ENCODE assay signal across 1 cellular context in genomic region chr2:176297067-176297466, GRCh38.
TF ChIP-seq lines count a peak whose summit lies in the region.

No MANE protein-coding gene starts in this region.

TF ChIP-seq in HEK293, 187 proteins besides CTCF, POLR2A, EP300 and RAD21 (continued from another document):
- TF ChIP-seq PRDM6 (tag by site-specific recombination; IDR thresholded peaks at IDR 0.05): peak; percentile 85
- 0 out of 2 replicates have a peak, but pooled peaks have one; percentile 54 for TF ChIP-seq ZNF610 (tag by site-specific recombination; IDR thresholded peaks at IDR 0.05; ENCODE audit: borderline replicate concordance)
- TF ChIP-seq ZNF596 (tag by site-specific recombination; IDR thresholded peaks at IDR 0.05): 0 out of 2 replicates have a peak, but pooled peaks have one; percentile 17
- TF ChIP-seq IKZF3 (tag by site-specific recombination; IDR thresholded peaks at IDR 0.05): peak; percentile 64; the same call in 1 of the 2 replicates
- no peak for TF ChIP-seq ZNF692 (tag by site-specific recombination; IDR thresholded peaks at IDR 0.05)
- peak; percentile 87 for TF ChIP-seq ZBTB44 (tag by site-specific recombination; IDR thresholded peaks at IDR 0.05)
- peak; percentile 51; the same call in 1 of the 2 replicates for TF ChIP-seq EGR2 (tag by site-specific recombination; IDR thresholded peaks at IDR 0.05; ENCODE audit: low read depth)
- no peak for TF ChIP-seq ZNF518A (tag by site-specific recombination; conservative IDR thresholded peaks at IDR 0.05; ENCODE audit: low read depth)
- peak; percentile 53; the same call in 1 of the 2 replicates for TF ChIP-seq TCF7L2 (IDR thresholded peaks at IDR 0.05; ENCODE audit: borderline replicate concordance, low read depth, low read length)
- TF ChIP-seq KLF17 (tag by site-specific recombination; IDR thresholded peaks at IDR 0.05): no peak
- peak; percentile 31; the same call in 1 of the 2 replicates for TF ChIP-seq PRDM4 (tag by site-specific recombination; IDR thresholded peaks at IDR 0.05)
- 0 out of 2 replicates have a peak, but pooled peaks have one; percentile 16 for TF ChIP-seq ZNF10 (tag by site-specific recombination; IDR thresholded peaks at IDR 0.05)
- TF ChIP-seq ZNF335 (tag by site-specific recombination; conservative IDR thresholded peaks at IDR 0.05): 0 out of 2 replicates have a peak, but pooled peaks have one; percentile 46
- TF ChIP-seq SP7 (tag by site-specific recombination; IDR thresholded peaks at IDR 0.05): 0 out of 2 replicates have a peak, but pooled peaks have one; percentile 41
- TF ChIP-seq MYNN (tag by site-specific recombination; IDR thresholded peaks at IDR 0.05; ENCODE audit: borderline replicate concordance): no peak
- TF ChIP-seq ZNF626 (tag by site-specific recombination; IDR thresholded peaks at IDR 0.05): no peak
- TF ChIP-seq GFI1B (tag by site-specific recombination; IDR thresholded peaks at IDR 0.05): 0 out of 2 replicates have a peak, but pooled peaks have one; percentile 26
- TF ChIP-seq GLI2 (tag by site-specific recombination; IDR thresholded peaks at IDR 0.05; ENCODE audit: borderline replicate concordance, low read depth): 0 out of 2 replicates have a peak, but pooled peaks have one; percentile 12
- peak; percentile 33; the same call in 1 of the 2 replicates for TF ChIP-seq ZNF2 (tag by site-specific recombination; IDR thresholded peaks at IDR 0.05)
- TF ChIP-seq ZNF571 (tag by site-specific recombination; IDR thresholded peaks at IDR 0.05): no peak
- TF ChIP-seq ZBTB1 (tag by site-specific recombination; IDR thresholded peaks at IDR 0.05): no peak
- peak; percentile 36; the same call in 1 of the 2 replicates for TF ChIP-seq ZSCAN30 (tag by site-specific recombination; IDR thresholded peaks at IDR 0.05)
- TF ChIP-seq ZFHX2 (tag by site-specific recombination; conservative IDR thresholded peaks at IDR 0.05): peak; percentile 66
- TF ChIP-seq ZNF548 (tag by site-specific recombination; IDR thresholded peaks at IDR 0.05): no peak
- no peak for TF ChIP-seq ZNF132 (tag by site-specific recombination; IDR thresholded peaks at IDR 0.05; ENCODE audit: borderline replicate concordance)
- 0 out of 2 replicates have a peak, but pooled peaks have one; percentile 35 for TF ChIP-seq KLF10 (tag by site-specific recombination; IDR thresholded peaks at IDR 0.05)
- peak; percentile 79 for TF ChIP-seq FEZF1 (tag by site-specific recombination; IDR thresholded peaks at IDR 0.05)
- TF ChIP-seq ZEB2 (tag by site-specific recombination; IDR thresholded peaks at IDR 0.05): 0 out of 2 replicates have a peak, but pooled peaks have one; percentile 28
- TF ChIP-seq ZNF26 (tag by site-specific recombination; IDR thresholded peaks at IDR 0.05): no peak
- TF ChIP-seq ZNF76 (tag by site-specific recombination; IDR thresholded peaks at IDR 0.05; ENCODE audit: borderline replicate concordance, low read depth): no peak
- no peak for TF ChIP-seq ZNF768 (tag by site-specific recombination; IDR thresholded peaks at IDR 0.05)
- TF ChIP-seq ZBTB8A (tag by site-specific recombination; IDR thresholded peaks at IDR 0.05): peak; percentile 81
- peak; percentile 44; the same call in 1 of the 2 replicates for TF ChIP-seq ZNF18 (tag by site-specific recombination; IDR thresholded peaks at IDR 0.05)
